ENCODE assay signal across 9 cellular contexts in genomic region chr2:112793449-112793978, GRCh38. TPM values are rescaled to one million over a fixed set of nuclear protein-coding genes. Genes with fewer than 3 reads are reported as not detected.
DNase-seq lines count a peak whose midpoint lies in the region; ATAC-seq and TF ChIP-seq lines count a peak whose summit lies in the region.
"Had no signal": no experiment of that assay in that cellular context is flagged by ENCODE, and none has a peak within 500 bp of the region (broad histone marks: within the 10 kb centered on the region; RNA-seq: fewer than 3 reads in every experiment).

No MANE protein-coding gene starts in this region.

- H3K9me2 ChIP-seq in hepatocyte (replicated peaks; ENCODE audit: insufficient read depth): no peaks in the 10 kb centered on the region

- H2AFZ ChIP-seq in hepatocyte: no peak overlapping the region

- DNase-seq in AML-193 (lab: John Stamatoyannopoulos, UW) (peak; percentile 87 to 88), activated B cell treated with CpG ODN at 0.5 μM for 24 hours (no peak), hepatocyte (ENCODE audit: low spot score) (no peak), kidney tubule cell (ENCODE audit: low spot score) (no peak), COLO668 (lab: John Stamatoyannopoulos, UW; ENCODE audit: unreplicated experiment) (no peak)
- DNase-seq: DMS 273 treated with DMSO at 0.1 percent for 48 hours had no signal

- no peaks in the 10 kb centered on the region for H3K36me3 ChIP-seq in hepatocyte (replicated peaks; ENCODE audit: insufficient read depth, low read depth)

- H3K4me1 ChIP-seq in hepatocyte (ENCODE audit: insufficient read depth): no peaks in the 10 kb centered on the region

- H3K27me3 Mint-ChIP-seq in activated B cell treated with CpG ODN at 0.5 μM for 24 hours: no peaks in the 10 kb centered on the region

- intact Hi-C loops in activated B cell treated with CpG ODN at 0.5 μM for 24 hours (cut with micrococcal nuclease): no loop called here

- peak overlapping the region; percentile 37 for H3K27ac Mint-ChIP-seq in activated B cell treated with CpG ODN at 0.5 μM for 24 hours

- WGBS in hepatocyte (ENCODE audit: low lambda C conversion rate, missing lambda C conversion rate): 68% methylated on average over 3 of the region's 3 CpGs

- no peaks in the 10 kb centered on the region for H4K20me1 ChIP-seq in hepatocyte (ENCODE audit: insufficient read depth, poor library complexity, severe bottlenecking)

- ATAC-seq in HG03060 (IDR thresholded peaks at IDR 0.05; ENCODE audit: low read depth, unreplicated experiment) (peak; percentile 17), activated B cell treated with CpG ODN at 0.5 μM for 24 hours (ENCODE audit: low read depth) (peak; percentile 41), GM21423 (IDR thresholded peaks at IDR 0.05; ENCODE audit: unreplicated experiment) (no peak), GM21737 (IDR thresholded peaks at IDR 0.05; ENCODE audit: unreplicated experiment) (no peak)

- H3K4me3 Mint-ChIP-seq in activated B cell treated with CpG ODN at 0.5 μM for 24 hours: no peak overlapping the region

- H3K4me2 ChIP-seq in hepatocyte: no peak overlapping the region

- POLR2A ChIA-PET in activated B cell treated with CpG ODN at 0.5 μM for 24 hours (lab: Charles Lee): interaction anchor here (0.6 to 2.1 kb wide), 3 partner anchors 11 to 48 kb away, joined by 3 to 15 read pairs (median 3); no protein-coding TSS in a partner anchor

- no peaks in the 10 kb centered on the region for H3K9me3 ChIP-seq in hepatocyte (ENCODE audit: low read depth)

- H3K79me2 ChIP-seq in hepatocyte: no peaks in the 10 kb centered on the region

- CTCF ChIA-PET in activated B cell treated with CpG ODN at 0.5 μM for 24 hours (lab: Charles Lee): no interaction called here

- H3K9me3 Mint-ChIP-seq in activated B cell treated with CpG ODN at 0.5 μM for 24 hours: no peaks in the 10 kb centered on the region

- peak overlapping the region; percentile 71 for H3K27ac ChIP-seq in hepatocyte

- H3K4me3 ChIP-seq in hepatocyte: no peak overlapping the region

- H3K4me1 Mint-ChIP-seq in activated B cell treated with CpG ODN at 0.5 μM for 24 hours: peaks cover 22% of the 10 kb centered on the region

- H3K36me3 Mint-ChIP-seq in activated B cell treated with CpG ODN at 0.5 μM for 24 hours (ENCODE audit: low read depth): no peaks in the 10 kb centered on the region

- no peak for TF ChIP-seq CTCF in activated B cell treated with CpG ODN at 0.5 μM for 24 hours (IDR thresholded peaks at IDR 0.05)
- TF ChIP-seq CTCF in hepatocyte (IDR thresholded peaks at IDR 0.05; ENCODE audit: poor library complexity): no peak

- H3K27me3 ChIP-seq in hepatocyte: no peaks in the 10 kb centered on the region

RNA-seq across cellular contexts. Expression of gene IL1A, which starts 9.2 kb away (rescaled TPM):
- total RNA-seq in activated B cell treated with CpG ODN at 0.5 μM for 24 hours (1.4 and 1.9 TPM in 2 replicates), hepatocyte (2.3 and 3.1 TPM in 2 replicates)
- polyA plus RNA-seq in hepatocyte: 1.1 and 1.4 TPM in 2 replicates

RNA-seq across cellular contexts. Expression of gene CKAP2L, which starts 29.1 kb away (rescaled TPM):
- total RNA-seq in activated B cell treated with CpG ODN at 0.5 μM for 24 hours (1.2 TPM in 2 replicates), hepatocyte (4.3 and 8.1 TPM in 2 replicates)
- 5.0 and 7.2 TPM in 2 replicates for polyA plus RNA-seq in hepatocyte

RNA-seq across cellular contexts. Expression of gene IL1B, which starts 43.1 kb away (rescaled TPM):
- total RNA-seq in activated B cell treated with CpG ODN at 0.5 μM for 24 hours: 0.53 and 0.71 TPM in 2 replicates
- total RNA-seq in hepatocyte: 0.76 and 1.1 TPM in 2 replicates
- polyA plus RNA-seq in hepatocyte: 1.2 and 2.4 TPM in 2 replicates

Comparison
In these comparisons a context has a peak if more than half of its experiments do, and no peak if none do; other contexts are left out.
1. DNase-seq: peak in AML-193 (2 of 2); none in activated B cell treated with CpG ODN at 0.5 μM for 24 hours (single experiment), hepatocyte (single experiment), kidney tubule cell (single experiment) and COLO668 (single experiment).
2. ATAC-seq: peak in HG03060 (single experiment) and activated B cell treated with CpG ODN at 0.5 μM for 24 hours (single experiment); none in GM21423 (single experiment) and GM21737 (single experiment).